8 cellular contexts compared by ENCODE assay signal in the genomic region with DNA sequence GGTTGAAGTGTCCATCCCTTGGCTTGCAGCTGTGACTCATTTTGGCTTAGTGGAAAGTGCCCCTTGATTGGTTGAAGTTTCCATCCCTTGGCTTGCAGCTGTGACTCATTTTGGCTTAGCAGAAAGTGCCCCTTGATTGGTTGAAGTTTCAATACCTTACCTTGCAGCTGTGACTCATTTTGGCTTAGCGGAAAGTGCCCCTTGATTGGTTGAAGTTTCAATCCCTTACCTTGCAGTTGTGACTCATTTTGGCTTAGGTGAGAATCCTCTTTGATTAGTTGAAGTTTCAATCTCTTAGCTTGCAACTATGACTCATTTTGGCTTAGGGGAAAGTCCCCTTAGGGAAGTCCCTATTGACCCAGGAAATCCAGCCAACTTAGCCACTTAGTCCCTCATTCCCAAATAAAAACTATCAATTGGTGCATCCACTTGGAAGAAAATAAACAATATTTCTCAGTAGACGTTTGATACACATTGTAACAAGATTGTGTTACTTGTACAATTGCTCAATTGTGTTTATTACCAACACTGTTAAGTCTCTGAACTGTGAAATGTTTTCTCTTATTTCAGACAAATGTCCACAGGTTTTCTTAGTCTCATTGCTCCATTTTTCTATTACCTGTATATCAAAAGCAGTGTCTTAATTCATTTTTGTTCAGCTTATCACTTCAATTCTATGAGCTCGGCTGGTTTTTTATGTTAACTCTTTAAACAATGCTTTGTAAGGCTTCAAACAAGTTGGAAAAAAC.
DNase-seq lines count a peak whose midpoint lies in the region; ATAC-seq, FAIRE-seq and TF ChIP-seq lines count a peak whose summit lies in the region.

No MANE protein-coding gene starts in this region.

- POLR2A ChIA-PET in endothelial cell of umbilical vein (lab: Charles Lee) = no interaction called here

- TF ChIP-seq CTCF in GM10266 (IDR thresholded peaks at IDR 0.05; ENCODE audit: control insufficient read depth, insufficient read depth, low read depth, missing control alignments) = no peak
- TF ChIP-seq CTCF in endothelial cell of umbilical vein (IDR thresholded peaks at IDR 0.05; ENCODE audit: extremely low read depth in 1 of 2, insufficient read depth in 1 of 2, low read depth in 1 of 2, low read length in 2 of 2) = no peak

- H3K36me3 ChIP-seq in endothelial cell of umbilical vein (ENCODE audit: control insufficient read depth in 2 of 2, extremely low read depth in 1 of 2, insufficient read depth in 2 of 2, low read length in 2 of 2) = no peaks in the 10 kb centered on the region

- no peak for TF ChIP-seq POLR2A in endothelial cell of umbilical vein (IDR thresholded peaks at IDR 0.05; ENCODE audit: low read depth, low read length)

- no peaks in the 10 kb centered on the region for H3K9me1 ChIP-seq in endothelial cell of umbilical vein (replicated peaks; ENCODE audit: control insufficient read depth, extremely low read depth, insufficient read depth, low read length)

- no peaks in the 10 kb centered on the region for H3K4me1 ChIP-seq in endothelial cell of umbilical vein (ENCODE audit: control insufficient read depth, extremely low read depth, insufficient read depth, low read length)

- ATAC-seq in GM21515 (IDR thresholded peaks at IDR 0.05; ENCODE audit: unreplicated experiment) (peak; percentile 79), HG03571 (IDR thresholded peaks at IDR 0.05; ENCODE audit: unreplicated experiment) (peak; percentile 69)

- dilution Hi-C loops in endothelial cell of umbilical vein (cut with MboI; ENCODE audit: extremely low pct_ligation_motif_present, low sequenced_read_pairs) = no loop called here

- H3K9me3 ChIP-seq in endothelial cell of umbilical vein (replicated peaks; ENCODE audit: control insufficient read depth, insufficient read depth, low read length) = peaks cover 4% of the 10 kb centered on the region

- no peak overlapping the region for H3K4me2 ChIP-seq in endothelial cell of umbilical vein (ENCODE audit: insufficient read depth, low read length)

- H3K4me3 ChIP-seq in endothelial cell of umbilical vein (replicated peaks in 1 of 3; ENCODE audit: insufficient read depth in 1 of 3, low read depth in 1 of 3, low read length in 3 of 3) = no peak overlapping the region

- no peak overlapping the region for H2AFZ ChIP-seq in endothelial cell of umbilical vein (ENCODE audit: low read depth, low read length)

- BruUV-seq in endothelial cell of umbilical vein (replicated peaks; lab: Mats Ljungman, UMichigan) = no TSS peak

- H3K27ac ChIP-seq in endothelial cell of umbilical vein (ENCODE audit: insufficient read depth, low read depth, low read length) = no peak overlapping the region

- no peak for FAIRE-seq in endothelial cell of umbilical vein (lab: Jason Lieb, UNC)

- intact Hi-C loops in endothelial cell of umbilical vein (cut with micrococcal nuclease) = no loop called here

- CTCF ChIA-PET in endothelial cell of umbilical vein (lab: Charles Lee) = no interaction called here

- H3K9ac ChIP-seq in endothelial cell of umbilical vein (replicated peaks; ENCODE audit: extremely low read depth, insufficient read depth, low read length) = no peak overlapping the region

- H4K20me1 ChIP-seq in endothelial cell of umbilical vein (replicated peaks; ENCODE audit: control insufficient read depth, extremely low read depth, insufficient read depth, low read length) = no peaks in the 10 kb centered on the region

- H3K79me2 ChIP-seq in endothelial cell of umbilical vein (ENCODE audit: control insufficient read depth, insufficient read depth, low read length) = no peaks in the 10 kb centered on the region

- no peaks in the 10 kb centered on the region for H3K27me3 ChIP-seq in endothelial cell of umbilical vein (ENCODE audit: control insufficient read depth in 2 of 2, insufficient read depth in 2 of 2, low read length in 2 of 2)

- DNase-seq in GM10266 (ENCODE audit: extremely low spot score) = peak; percentile 10
- DNase-seq in endothelial cell of umbilical vein (ENCODE audit: low read depth, low spot score) = no peak
- DNase-seq in NCI-H2081 (lab: John Stamatoyannopoulos, UW) = no peak
- no peak for DNase-seq in cerebellum (ENCODE audit: low spot score)
- DNase-seq in iPS-NIHi11 (ENCODE audit: low spot score) = no peak
- DNase-seq in SHP77 (lab: John Stamatoyannopoulos, UW) = no peak

TF ChIP-seq in endothelial cell of umbilical vein, 7 proteins besides CTCF, POLR2A, EP300 and RAD21:
- TF ChIP-seq EZH2 (IDR thresholded peaks at IDR 0.05; ENCODE audit: borderline replicate concordance, low read depth, low read length, severe bottlenecking) (no peak), POLR2AphosphoS5 (IDR thresholded peaks at IDR 0.05; ENCODE audit: insufficient read depth, low read depth, low read length) (no peak), FOS (IDR thresholded peaks at IDR 0.05; ENCODE audit: borderline replicate concordance, insufficient read depth, low read length) (no peak), JUN (IDR thresholded peaks at IDR 0.05; ENCODE audit: borderline replicate concordance, insufficient read depth, insufficient read length, low read depth) (peak; percentile 10), MYC (IDR thresholded peaks at IDR 0.05; ENCODE audit: low read depth, low read length) (no peak), GATA2 (IDR thresholded peaks at IDR 0.05; ENCODE audit: insufficient read depth, insufficient read length, low read depth, low read length) (no peak)
- TF ChIP-seq, protein P1, sequence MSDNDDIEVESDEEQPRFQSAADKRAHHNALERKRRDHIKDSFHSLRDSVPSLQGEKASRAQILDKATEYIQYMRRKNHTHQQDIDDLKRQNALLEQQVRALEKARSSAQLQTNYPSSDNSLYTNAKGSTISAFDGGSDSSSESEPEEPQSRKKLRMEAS (IDR thresholded peaks at IDR 0.05; ENCODE audit: insufficient read depth, insufficient read length) = no peak
